15 cellular contexts compared by ENCODE assay signal in the genomic region with DNA sequence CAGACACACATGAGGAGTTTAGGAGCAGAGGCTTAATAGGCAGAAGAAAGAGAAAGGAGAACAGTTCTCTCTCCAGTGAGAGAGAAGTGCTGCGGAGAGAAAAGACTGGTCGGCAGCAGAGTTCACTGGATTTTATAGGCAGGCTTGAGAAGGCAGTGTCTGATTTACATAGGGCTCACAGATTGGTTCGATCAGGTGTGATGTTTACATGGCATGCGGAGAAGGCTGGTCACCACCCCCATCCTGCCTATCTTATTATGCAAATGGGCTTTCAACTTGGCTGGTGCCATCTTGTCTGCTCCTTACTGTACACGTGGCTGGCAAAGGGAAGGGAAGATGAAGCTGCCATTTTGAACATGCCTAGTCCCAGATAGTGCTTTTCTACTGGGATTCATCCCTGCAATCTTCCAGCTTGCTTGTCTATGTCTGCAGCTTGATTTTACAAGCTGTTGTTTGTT.
DNase-seq lines count a peak whose midpoint lies in the region; FAIRE-seq and TF ChIP-seq lines count a peak whose summit lies in the region.
"Had no signal": no experiment of that assay in that cellular context is flagged by ENCODE, and none has a peak within 500 bp of the region (broad histone marks: within the 10 kb centered on the region; RNA-seq: fewer than 3 reads in every experiment).

No MANE protein-coding gene starts in this region.

- TF ChIP-seq CTCF in endothelial cell of umbilical vein (IDR thresholded peaks at IDR 0.05; ENCODE audit: extremely low read depth in 1 of 2, insufficient read depth in 1 of 2, low read depth in 1 of 2, low read length in 2 of 2), result no peak
- TF ChIP-seq CTCF in progenitor cell of endocrine pancreas (IDR thresholded peaks at IDR 0.05; ENCODE audit: unreplicated experiment), result no peak

- H3K27ac Mint-ChIP-seq in progenitor cell of endocrine pancreas, result peak overlapping the region; percentile 93
- H3K27ac Mint-ChIP-seq: activated T-helper 2 cell treated with anti-CD3 and anti-CD28 coated beads, Interferon-gamma antibody, Interleukin-2, Interleukin-4, amounts not matched to agents 10 μg/mL and 5 μg/mL and 100 μg/mL, durations not matched to agents 14 hours and 24 hours and 36 hours; natural killer cell had no signal

- BruUV-seq in endothelial cell of umbilical vein (replicated peaks; lab: Mats Ljungman, UMichigan), result no TSS peak

- H3K79me2 ChIP-seq in endothelial cell of umbilical vein (ENCODE audit: control insufficient read depth, insufficient read depth, low read length), result no peaks in the 10 kb centered on the region

- H3K36me3 ChIP-seq in endothelial cell of umbilical vein (ENCODE audit: control insufficient read depth in 2 of 2, extremely low read depth in 1 of 2, insufficient read depth in 2 of 2, low read length in 2 of 2), result no peaks in the 10 kb centered on the region
- H3K36me3 ChIP-seq: Peyer's patch, upper lobe of left lung had no signal

- peak overlapping the region; percentile 62 for H3K4me3 Mint-ChIP-seq in progenitor cell of endocrine pancreas (ENCODE audit: low read depth)
- H3K4me3 Mint-ChIP-seq: natural killer cell had no signal

- H3K4me3 ChIP-seq in endothelial cell of umbilical vein (replicated peaks in 1 of 3; ENCODE audit: insufficient read depth in 1 of 3, low read depth in 1 of 3, low read length in 3 of 3), result no peak overlapping the region
- H3K4me3 ChIP-seq: Peyer's patch, upper lobe of left lung had no signal

- H3K9me3 ChIP-seq in endothelial cell of umbilical vein (replicated peaks; ENCODE audit: control insufficient read depth, insufficient read depth, low read length), result no peaks in the 10 kb centered on the region
- H3K9me3 ChIP-seq: Peyer's patch, upper lobe of left lung had no signal

- intact Hi-C loops in endothelial cell of umbilical vein (cut with micrococcal nuclease), result loop anchor here (2.0 to 10.0 kb wide), 2 partner anchors 111 to 231 kb away; a partner anchor contains a TSS

- POLR2A ChIA-PET in endothelial cell of umbilical vein (lab: Charles Lee), result no interaction called here

- peaks cover 1% of the 10 kb centered on the region for H3K36me3 Mint-ChIP-seq in progenitor cell of endocrine pancreas (ENCODE audit: insufficient read depth)
- H3K36me3 Mint-ChIP-seq: natural killer cell had no signal

- H3K4me1 ChIP-seq in endothelial cell of umbilical vein (ENCODE audit: control insufficient read depth, extremely low read depth, insufficient read depth, low read length), result peaks cover 30% of the 10 kb centered on the region
- H3K4me1 ChIP-seq: Peyer's patch had no signal

- no peak for TF ChIP-seq POLR2A in endothelial cell of umbilical vein (IDR thresholded peaks at IDR 0.05; ENCODE audit: low read depth, low read length)

- no peak overlapping the region for H3K4me2 ChIP-seq in endothelial cell of umbilical vein (ENCODE audit: insufficient read depth, low read length)

- no peaks in the 10 kb centered on the region for H3K27me3 Mint-ChIP-seq in progenitor cell of endocrine pancreas

- FAIRE-seq in endothelial cell of umbilical vein (lab: Jason Lieb, UNC), result no peak
- FAIRE-seq: islet of Langerhans, small intestine had no signal

- peak overlapping the region; percentile 5 for H2AFZ ChIP-seq in endothelial cell of umbilical vein (ENCODE audit: low read depth, low read length)

- H3K9ac ChIP-seq in endothelial cell of umbilical vein (replicated peaks; ENCODE audit: extremely low read depth, insufficient read depth, low read length), result no peak overlapping the region

- no peaks in the 10 kb centered on the region for H3K27me3 ChIP-seq in endothelial cell of umbilical vein (ENCODE audit: control insufficient read depth in 2 of 2, insufficient read depth in 2 of 2, low read length in 2 of 2)
- H3K27me3 ChIP-seq: Peyer's patch, upper lobe of left lung had no signal

- DNase-seq in NCI-H748 (lab: John Stamatoyannopoulos, UW; ENCODE audit: unreplicated experiment), result peak; percentile 15
- DNase-seq in NCI-H748 treated with DMSO at 0.1 percent for 48 hours (lab: John Stamatoyannopoulos, UW), result no peak
- peak; percentile 5 for DNase-seq in NCI-H526 treated with DMSO at 0.1 percent for 48 hours (lab: John Stamatoyannopoulos, UW)
- DNase-seq in endothelial cell of umbilical vein (ENCODE audit: low read depth, low spot score), result no peak
- DNase-seq in progenitor cell of endocrine pancreas (ENCODE audit: low spot score, unreplicated experiment), result no peak
- DNase-seq in foreskin melanocyte, result no peak
- DNase-seq in activated CD4-positive, alpha-beta T cell treated with anti-CD3 and anti-CD28 coated beads, Interleukin-2, amount 50 U/mL, for 4 hours, result no peak
- DNase-seq in mesenteric fat pad (ENCODE audit: low spot score), result no peak
- DNase-seq: natural killer cell, NCI-H1436 treated with DMSO at 0.1 percent for 48 hours, Peyer's patch, small intestine had no signal

- peaks cover 5% of the 10 kb centered on the region for H3K9me3 Mint-ChIP-seq in progenitor cell of endocrine pancreas (ENCODE audit: low read depth)
- H3K9me3 Mint-ChIP-seq: natural killer cell had no signal

- dilution Hi-C loops in endothelial cell of umbilical vein (cut with MboI; ENCODE audit: extremely low pct_ligation_motif_present, low sequenced_read_pairs), result no loop called here

- no peaks in the 10 kb centered on the region for H3K9me1 ChIP-seq in endothelial cell of umbilical vein (replicated peaks; ENCODE audit: control insufficient read depth, extremely low read depth, insufficient read depth, low read length)

- H4K20me1 ChIP-seq in endothelial cell of umbilical vein (replicated peaks; ENCODE audit: control insufficient read depth, extremely low read depth, insufficient read depth, low read length), result no peaks in the 10 kb centered on the region

- no peak overlapping the region for H3K27ac ChIP-seq in endothelial cell of umbilical vein (ENCODE audit: insufficient read depth, low read depth, low read length)
- H3K27ac ChIP-seq: Peyer's patch, upper lobe of left lung had no signal

- peaks cover 16% of the 10 kb centered on the region for H3K4me1 Mint-ChIP-seq in progenitor cell of endocrine pancreas (ENCODE audit: low read depth)

- CTCF ChIA-PET in endothelial cell of umbilical vein (lab: Charles Lee), result no interaction called here

TF ChIP-seq in endothelial cell of umbilical vein, 7 proteins besides CTCF, POLR2A, EP300 and RAD21:
- TF ChIP-seq GATA2 (IDR thresholded peaks at IDR 0.05; ENCODE audit: insufficient read depth, insufficient read length, low read depth, low read length) (no peak), POLR2AphosphoS5 (IDR thresholded peaks at IDR 0.05; ENCODE audit: insufficient read depth, low read depth, low read length) (no peak), MYC (IDR thresholded peaks at IDR 0.05; ENCODE audit: low read depth, low read length) (no peak), JUN (IDR thresholded peaks at IDR 0.05; ENCODE audit: borderline replicate concordance, insufficient read depth, insufficient read length, low read depth) (no peak)

Comparison
In these comparisons a context has a peak if more than half of its experiments do, and no peak if none do; other contexts are left out.
1. DNase-seq: peak in NCI-H748 (single experiment) and NCI-H526 treated with DMSO at 0.1 percent for 48 hours (single experiment); none in NCI-H748 treated with DMSO at 0.1 percent for 48 hours (single experiment), endothelial cell of umbilical vein (single experiment), progenitor cell of endocrine pancreas (single experiment), foreskin melanocyte (single experiment), activated CD4-positive, alpha-beta T cell treated with anti-CD3 and anti-CD28 coated beads, Interleukin-2, amount 50 U/mL, for 4 hours (0 of 2) and mesenteric fat pad (single experiment).